ENCODE assay signal across 8 cellular contexts in genomic region chr3:194265505-194265892, GRCh38.
DNase-seq lines count a peak whose midpoint lies in the region; ATAC-seq and TF ChIP-seq lines count a peak whose summit lies in the region.

No MANE protein-coding gene starts in this region.

- no peaks in the 10 kb centered on the region for H3K27me3 ChIP-seq in gastrocnemius medialis

- H3K27ac ChIP-seq in VCaP (peak overlapping the region; percentile 48), gastrocnemius medialis (peak overlapping the region; percentile 61 to 71 (median 68))

- intact Hi-C loops in left cardiac atrium (cut with DNase I) = loop anchor here (5.0 kb wide), 2 partner anchors 128 to 263 kb away; partner anchors contain the start of gene HES1 (in 1 of the 2)
- intact Hi-C loops in gastrocnemius medialis (cut with DNase I; ENCODE audit: low total_unique reads) = no loop called here

- H3K4me1 ChIP-seq in gastrocnemius medialis = peaks cover 23 to 36% of the 10 kb centered on the region in 2 donors

- no peaks in the 10 kb centered on the region for H3K9me3 ChIP-seq in gastrocnemius medialis

- POLR2A ChIA-PET in GM10248 (lab: Yijun Ruan, JAX) = no interaction called here

- no peaks in the 10 kb centered on the region for H3K36me3 ChIP-seq in gastrocnemius medialis

- no peak for TF ChIP-seq CTCF in GM10248 (IDR thresholded peaks at IDR 0.05; ENCODE audit: control extremely low read depth, extremely low read depth, low read depth, missing control alignments)
- no peak for TF ChIP-seq CTCF in VCaP (conservative IDR thresholded peaks at IDR 0.05)
- no peak for TF ChIP-seq CTCF in gastrocnemius medialis (IDR thresholded peaks at IDR 0.05 in 4 of 5, conservative IDR thresholded peaks at IDR 0.05 in 1 of 5)

- no peak overlapping the region for H3K4me3 ChIP-seq in gastrocnemius medialis

- no peak for TF ChIP-seq POLR2A in gastrocnemius medialis (IDR thresholded peaks at IDR 0.05)

- CTCF ChIA-PET in GM10248 (lab: Yijun Ruan, JAX) = no interaction called here

- DNase-seq in GM10248 (ENCODE audit: extremely low spot score) = peak; percentile 29
- peak; percentile 94 for DNase-seq in left cardiac atrium
- DNase-seq in gastrocnemius medialis = peak; percentile 93 to 96
- no peak for DNase-seq in stimulated activated CD4-positive, alpha-beta T cell treated with anti-CD3 and anti-CD28 coated beads, Interleukin-2, amount 100 ng/mL, for 24 hours
- DNase-seq in stimulated activated CD4-positive, alpha-beta T cell treated with anti-CD3 and anti-CD28 coated beads, Interleukin-4, amount 100 ng/mL, for 4 hours = no peak
- no peak for DNase-seq in COLO829 (ENCODE audit: low spot score)

- in situ Hi-C loops in gastrocnemius medialis (cut with MboI; ENCODE audit: low sequenced_read_pairs in 4 of 4) = loop anchor here in 1 of 4 donors (10.0 kb wide), 1 partner anchor 121 kb away; no protein-coding TSS in a partner anchor

- peak; percentile 82 for ATAC-seq in left cardiac atrium
- ATAC-seq in gastrocnemius medialis = peak; percentile 96 to 97
- ATAC-seq in HG03342 (IDR thresholded peaks at IDR 0.05; ENCODE audit: unreplicated experiment) = no peak

Comparison
In these comparisons a context has a peak if more than half of its experiments do, and no peak if none do; other contexts are left out.
1. DNase-seq: peak in GM10248 (single experiment), left cardiac atrium (single experiment) and gastrocnemius medialis (2 of 2); none in stimulated activated CD4-positive, alpha-beta T cell treated with anti-CD3 and anti-CD28 coated beads, Interleukin-2, amount 100 ng/mL, for 24 hours (0 of 2), stimulated activated CD4-positive, alpha-beta T cell treated with anti-CD3 and anti-CD28 coated beads, Interleukin-4, amount 100 ng/mL, for 4 hours (0 of 2) and COLO829 (single experiment).